ENCODE assay signal across 23 cellular contexts in the genomic region with DNA sequence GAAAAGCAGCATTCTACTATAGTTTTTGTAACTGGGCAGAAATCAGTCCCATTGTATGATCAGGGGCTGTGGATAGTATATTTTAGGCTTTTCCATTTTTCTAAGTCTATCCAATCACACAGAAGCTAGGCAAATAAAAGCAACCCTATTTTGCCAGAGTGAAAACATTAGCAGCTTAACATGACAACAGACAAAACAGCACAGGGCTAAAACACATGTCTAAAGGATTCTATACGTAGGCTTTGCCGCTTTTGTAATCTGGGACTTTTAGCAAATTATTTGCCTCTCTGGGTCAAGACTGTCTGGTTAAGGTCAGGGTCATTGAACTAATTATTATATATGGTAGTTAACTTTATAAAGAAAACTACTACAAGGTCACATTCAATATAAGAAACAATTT.
"Had no signal": no experiment of that assay in that cellular context is flagged by ENCODE, and none has a peak within 500 bp of the region (broad histone marks: within the 10 kb centered on the region; RNA-seq: fewer than 3 reads in every experiment).

No MANE protein-coding gene starts in this region.

- H2AFZ ChIP-seq: PC-9 had no signal

- ATAC-seq: activated CD8-positive, alpha-beta T cell treated with anti-CD3 and anti-CD28 coated beads, Interleukin-2, amount 10 ng/mL, durations not matched to agents 7 days and 5 days; activated naive CD4-positive, alpha-beta T cell treated with anti-CD3 and anti-CD28 coated beads, Interleukin-2, amount 50 U/mL, for 72 hours; activated naive CD8-positive, alpha-beta T cell treated with anti-CD3 and anti-CD28 coated beads, Interleukin-2, amount 50 U/mL, for 24 hours; activated T-cell treated with anti-CD3 and anti-CD28 coated beads, Interleukin-2, amount 50 U/mL, for 4 hours; K562; WTC11 had no signal

- DNase-seq: activated CD4-positive, alpha-beta T cell treated with anti-CD3 and anti-CD28 coated beads for 48 hours; activated CD4-positive, alpha-beta T cell treated with anti-CD3 and anti-CD28 coated beads, Interleukin-2, amount 50 U/mL, for 4 hours; activated CD4-positive, CD25-positive, alpha-beta regulatory T cell treated with anti-CD3 and anti-CD28 coated beads, Interleukin-2, amount 50 U/mL, for 72 hours; activated CD8-positive, alpha-beta T cell treated with anti-CD3 and anti-CD28 coated beads, Interleukin-2, amount 10 ng/mL, durations not matched to agents 7 days and 5 days; activated effector memory CD4-positive, alpha-beta T cell treated with anti-CD3 and anti-CD28 coated beads, Interleukin-2, amount 50 U/mL, for 16 hours; activated naive CD4-positive, alpha-beta T cell treated with Interleukin-2 at 50 U/mL for 16 hours; activated naive CD8-positive, alpha-beta T cell treated with anti-CD3 and anti-CD28 coated beads, Interleukin-2, amount 50 U/mL, for 24 hours; activated T-cell treated with anti-CD3 and anti-CD28 coated beads, Interleukin-2, amount 50 U/mL, for 4 hours; amygdala; brain microvascular endothelial cell; Karpas-422; NCI-H1105 treated with DMSO at 0.1 percent for 48 hours; NCI-H1436 treated with DMSO at 0.1 percent for 48 hours; NCI-H187; NCI-H2081; NCI-H524; PC-9; SHP77 treated with DMSO at 0.1 percent for 48 hours had no signal

- H3K27me3 ChIP-seq: brain microvascular endothelial cell, cardiac muscle cell had no signal

- H3K4me2 ChIP-seq: PC-9 had no signal

- H3K36me3 ChIP-seq: brain microvascular endothelial cell, cardiac muscle cell had no signal

- H3K4me3 ChIP-seq: cardiac muscle cell, K562, PC-9 had no signal

- H3K27ac ChIP-seq: brain microvascular endothelial cell, cardiac muscle cell, PC-9 had no signal

- FAIRE-seq: astrocyte, K562 had no signal
